37 cellular contexts compared by ENCODE assay signal in the genomic region with DNA sequence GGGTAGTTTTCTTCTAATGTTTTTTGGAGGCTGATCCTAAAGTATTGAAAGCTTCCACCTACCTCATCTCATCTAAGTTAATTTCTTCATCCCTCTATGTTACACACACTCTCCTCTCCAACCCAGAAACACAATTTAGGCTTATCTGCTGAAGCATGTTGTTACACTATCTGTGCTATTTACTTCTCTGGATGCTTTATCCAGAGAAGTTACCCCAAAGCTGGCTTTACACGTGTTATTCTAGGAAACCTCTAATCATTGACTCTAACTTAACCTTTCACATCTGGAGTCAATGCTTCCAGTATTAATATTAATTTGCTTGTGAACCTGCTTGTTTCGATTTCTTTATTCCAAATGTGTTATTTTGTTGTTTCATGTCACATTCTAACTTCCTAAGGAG.
A peak's percentile ranks its signal among the peaks of the same experiment; 100 is the strongest.
DNase-seq lines count a peak whose midpoint lies in the region; ATAC-seq, FAIRE-seq and TF ChIP-seq lines count a peak whose summit lies in the region.
"Had no signal": no experiment of that assay in that cellular context is flagged by ENCODE, and none has a peak within 500 bp of the region (broad histone marks: within the 10 kb centered on the region; RNA-seq: fewer than 3 reads in every experiment).

No MANE protein-coding gene starts in this region.

- H2AFZ ChIP-seq in GM23338 (peak overlapping the region; percentile 65; the same call in 1 of the 2 replicates), Karpas-422 (ENCODE audit: low read length) (no peak overlapping the region), K562 (ENCODE audit: low read depth, low read length) (peak overlapping the region; percentile 64)

- no peak overlapping the region for H3K9ac ChIP-seq in Karpas-422 (ENCODE audit: low read length)
- no peak overlapping the region for H3K9ac ChIP-seq in K562 (ENCODE audit: insufficient read depth in 1 of 2, low read depth in 2 of 2, low read length in 2 of 2)
- H3K9ac ChIP-seq: BLaER1; BLaER1 treated with 17β-estradiol and CSF1 and Interleukin-3, amounts not matched to agents 10 nM and 100 nM had no signal

- H3K9me3 ChIP-seq in Karpas-422 (ENCODE audit: low read length) = no peaks in the 10 kb centered on the region
- peaks cover 12% of the 10 kb centered on the region for H3K9me3 ChIP-seq in K562 (replicated peaks; ENCODE audit: control insufficient read depth, insufficient read depth, low read depth, low read length)
- H3K9me3 ChIP-seq: A549, BE2C, BLaER1, Caco-2 had no signal

- no peak for ATAC-seq in GM23338
- ATAC-seq in K562 = peak; percentile 69
- ATAC-seq in GM21737 (IDR thresholded peaks at IDR 0.05; ENCODE audit: unreplicated experiment) = no peak
- no peak for ATAC-seq in HG03521 (IDR thresholded peaks at IDR 0.05; ENCODE audit: unreplicated experiment)
- ATAC-seq: A549; CD8-positive, alpha-beta T cell had no signal

- H3K4me3 Mint-ChIP-seq in GM23338 = no peak overlapping the region
- H3K4me3 Mint-ChIP-seq: B cell; CD14-positive monocyte; CD4-positive, alpha-beta memory T cell; CD4-positive, alpha-beta T cell; CD4-positive, CD25-positive, alpha-beta regulatory T cell; CD8-positive, alpha-beta memory T cell; CD8-positive, alpha-beta T cell had no signal

- H3K36me3 Mint-ChIP-seq in GM23338 (ENCODE audit: low read depth) = no peaks in the 10 kb centered on the region
- H3K36me3 Mint-ChIP-seq: CD14-positive monocyte; CD4-positive, alpha-beta memory T cell; CD4-positive, CD25-positive, alpha-beta regulatory T cell; CD8-positive, alpha-beta memory T cell; CD8-positive, alpha-beta T cell had no signal

- H3K27ac ChIP-seq in GM23338 (ENCODE audit: low read depth) (no peak overlapping the region), Karpas-422 (ENCODE audit: low read length) (no peak overlapping the region), K562 (ENCODE audit: extremely low read depth, low read depth, low read length) (peak overlapping the region; percentile 3; the same call in 1 of the 3 replicates)
- H3K27ac ChIP-seq: 22Rv1; A549; BLaER1; BLaER1 treated with 17β-estradiol and CSF1 and Interleukin-3, amounts not matched to agents 10 nM and 100 nM; C4-2B had no signal

- no peak overlapping the region for H3K27ac Mint-ChIP-seq in GM23338
- H3K27ac Mint-ChIP-seq: B cell; CD14-positive monocyte; CD4-positive, alpha-beta memory T cell; CD4-positive, alpha-beta T cell; CD4-positive, CD25-positive, alpha-beta regulatory T cell; CD8-positive, alpha-beta memory T cell; CD8-positive, alpha-beta T cell had no signal

- TF ChIP-seq EP300 in K562 (IDR thresholded peaks at IDR 0.05; ENCODE audit: low read length) = peak; percentile 44; the same call in 1 of the 2 replicates

- FAIRE-seq in K562 (lab: Jason Lieb, UNC) = no peak
- FAIRE-seq: A204.1, A549, D721Med had no signal

- H3K4me1 ChIP-seq in GM23338 (ENCODE audit: insufficient read depth) = no peaks in the 10 kb centered on the region
- H3K4me1 ChIP-seq in Karpas-422 (ENCODE audit: low read length) = 0 out of 2 replicates have a peak, but pooled peaks cover 3% of the 10 kb centered on the region
- peaks cover 4 to 18% of the 10 kb centered on the region in 2 experiments; a peak in 3 of 5 replicates for H3K4me1 ChIP-seq in K562 (replicated peaks in 1 of 2; ENCODE audit: control insufficient read depth in 2 of 2, insufficient read depth in 2 of 2, low read length in 2 of 2)
- H3K4me1 ChIP-seq: A549, BE2C, BLaER1, Caco-2 had no signal

- H3K9me2 ChIP-seq in GM23338 (ENCODE audit: insufficient read depth) (no peaks in the 10 kb centered on the region), Karpas-422 (replicated peaks; ENCODE audit: insufficient read depth, low read length) (no peaks in the 10 kb centered on the region)

- H3K79me2 ChIP-seq in GM23338 (replicated peaks; ENCODE audit: insufficient read depth) = no peaks in the 10 kb centered on the region
- H3K79me2 ChIP-seq in Karpas-422 (ENCODE audit: low read length) = no peaks in the 10 kb centered on the region
- no peaks in the 10 kb centered on the region for H3K79me2 ChIP-seq in K562 (ENCODE audit: control insufficient read depth, insufficient read depth, low read length)

- no peaks in the 10 kb centered on the region for H3K36me3 ChIP-seq in GM23338 (ENCODE audit: insufficient read depth)
- no peaks in the 10 kb centered on the region for H3K36me3 ChIP-seq in Karpas-422 (ENCODE audit: insufficient read depth, low read length)
- 0 out of 3 replicates have a peak, but pooled peaks cover 2% of the 10 kb centered on the region for H3K36me3 ChIP-seq in K562 (ENCODE audit: control insufficient read depth, insufficient read depth, low read length)
- H3K36me3 ChIP-seq: BE2C; BLaER1; BLaER1 treated with 17β-estradiol and CSF1 and Interleukin-3, amounts not matched to agents 10 nM and 100 nM had no signal

- H3K9me1 ChIP-seq in K562 (ENCODE audit: control insufficient read depth, insufficient read depth, low read length) = no peaks in the 10 kb centered on the region

- H3K4me1 Mint-ChIP-seq in GM23338 = peaks cover 3% of the 10 kb centered on the region; the same call in 1 of the 3 replicates
- H3K4me1 Mint-ChIP-seq: B cell; CD14-positive monocyte; CD4-positive, alpha-beta memory T cell; CD4-positive, CD25-positive, alpha-beta regulatory T cell; CD8-positive, alpha-beta memory T cell had no signal

- BruUV-seq in K562 (replicated peaks; lab: Mats Ljungman, UMichigan) = no TSS peak

- no peaks in the 10 kb centered on the region for H3K27me3 ChIP-seq in GM23338 (ENCODE audit: insufficient read depth)
- H3K27me3 ChIP-seq in Karpas-422 (ENCODE audit: low read length) = no peaks in the 10 kb centered on the region
- no peaks in the 10 kb centered on the region for H3K27me3 ChIP-seq in K562 (ENCODE audit: control insufficient read depth in 2 of 2, insufficient read depth in 2 of 2, low read length in 2 of 2)
- H3K27me3 ChIP-seq: BE2C; BLaER1; BLaER1 treated with 17β-estradiol and CSF1 and Interleukin-3, amounts not matched to agents 10 nM and 100 nM had no signal

- H3K4me2 ChIP-seq in GM23338 (no peak overlapping the region), Karpas-422 (ENCODE audit: low read depth, low read length, poor library complexity, severe bottlenecking) (no peak overlapping the region), K562 (ENCODE audit: insufficient read depth, low read length) (peak overlapping the region; percentile 27; the same call in 1 of the 2 replicates)
- H3K4me2 ChIP-seq: A549; BLaER1; BLaER1 treated with 17β-estradiol and CSF1 and Interleukin-3, amounts not matched to agents 10 nM and 100 nM had no signal

- H3F3A ChIP-seq in GM23338 (replicated peaks; ENCODE audit: low read depth) = no peaks in the 10 kb centered on the region

- WGBS in K562 (ENCODE audit: insufficient coverage, low coverage, missing lambda C conversion rate) = 20% methylated on average over 2 of the region's 2 CpGs

- no peak for TF ChIP-seq RAD21 in K562 (CRISPR knock-in tag; conservative IDR thresholded peaks at IDR 0.05 in 1 of 2, IDR thresholded peaks at IDR 0.05 in 1 of 2)

- no peaks in the 10 kb centered on the region for H4K20me1 ChIP-seq in GM23338 (replicated peaks; ENCODE audit: insufficient read depth)
- no peaks in the 10 kb centered on the region for H4K20me1 ChIP-seq in Karpas-422 (ENCODE audit: insufficient read depth, low read depth, low read length)
- no peaks in the 10 kb centered on the region for H4K20me1 ChIP-seq in K562 (replicated peaks; ENCODE audit: control insufficient read depth, insufficient read depth, low read length)
- H4K20me1 ChIP-seq: BLaER1; BLaER1 treated with 17β-estradiol and CSF1 and Interleukin-3, amounts not matched to agents 10 nM and 100 nM had no signal

- peaks cover 1% of the 10 kb centered on the region for H3K27me3 Mint-ChIP-seq in GM23338 (ENCODE audit: insufficient read depth, low read depth, poor library complexity)
- H3K27me3 Mint-ChIP-seq: B cell; CD4-positive, CD25-positive, alpha-beta regulatory T cell had no signal

- intact Hi-C loops in K562 (cut with micrococcal nuclease) = no loop called here

- CTCF ChIA-PET in K562 (lab: Yijun Ruan, JAX; ENCODE audit: low intra/inter-chr PET ratio) = no interaction called here

- H3K4me3 ChIP-seq in GM23338 (no peak overlapping the region), Karpas-422 (ENCODE audit: low read length) (no peak overlapping the region), K562 (no peak overlapping the region)
- H3K4me3 ChIP-seq: A549; BLaER1; BLaER1 treated with 17β-estradiol and CSF1 and Interleukin-3, amounts not matched to agents 10 nM and 100 nM had no signal

- DNase-seq in GM23338 (ENCODE audit: low spot score) (no peak), Karpas-422 (peak; percentile 7), OCI-M1 (lab: John Stamatoyannopoulos, UW) (peak; percentile 23), K562 (ENCODE audit: extremely low read depth in 1 of 4, low spot score in 3 of 4) (peak in 2 of 4 experiments; percentile 40 to 42), AG08395 (ENCODE audit: low spot score) (no peak)
- no peak for DNase-seq in activated CD8-positive, alpha-beta memory T cell treated with anti-CD3 and anti-CD28 coated beads, Interleukin-2, amount 50 U/mL, for 48 hours
- DNase-seq: 8988T; ACHN; AML-193; BE2C; C1 segment of cervical spinal cord; Caco-2; Calu3; CD4-positive, alpha-beta memory T cell; CD4-positive, alpha-beta T cell; CD4-positive, CD25-positive, alpha-beta regulatory T cell; CD8-positive, alpha-beta memory T cell; CD8-positive, alpha-beta T cell; COR-L47; DMS 273 treated with DMSO at 0.1 percent for 48 hours; DMS153; DMS53; DMS79; DMS79 treated with DMSO at 0.1 percent for 48 hours; DND-41; EL had no signal

- no peaks in the 10 kb centered on the region; the same call in 2 of the 3 replicates for H3K9me3 Mint-ChIP-seq in GM23338
- H3K9me3 Mint-ChIP-seq: CD4-positive, alpha-beta T cell; CD8-positive, alpha-beta memory T cell; CD8-positive, alpha-beta T cell had no signal

- no peak for TF ChIP-seq POLR2A in K562 (conservative IDR thresholded peaks at IDR 0.05)

- in situ Hi-C loops in K562 (cut with MboI) = no loop called here

- no peak for TF ChIP-seq CTCF in GM23338 (conservative IDR thresholded peaks at IDR 0.05; ENCODE audit: low read depth in 2 of 2)
- no peak for TF ChIP-seq CTCF in K562 (IDR thresholded peaks at IDR 0.05 in 2 of 3, conservative IDR thresholded peaks at IDR 0.05 in 1 of 3; ENCODE audit: insufficient read depth in 2 of 3, low read depth in 1 of 3, low read length in 3 of 3)

- POLR2A ChIA-PET in K562 (lab: Yijun Ruan, JAX) = interaction anchor here (1.0 kb wide), 1 partner anchor 12 kb away, joined by 3 read pairs; no protein-coding TSS in a partner anchor

TF ChIP-seq in GM23338, 12 proteins besides CTCF, POLR2A, EP300 and RAD21 (continues in another document):
- no peak for TF ChIP-seq ZNF114 (CRISPR knock-in tag; IDR thresholded peaks at IDR 0.05)
- no peak for TF ChIP-seq CREB1 (CRISPR knock-in tag; IDR thresholded peaks at IDR 0.05; ENCODE audit: low read depth)

TF ChIP-seq in K562, 482 proteins besides CTCF, POLR2A, EP300 and RAD21 (continues in another document):
- TF ChIP-seq TAL1 (IDR thresholded peaks at IDR 0.05) = peak; percentile 55
- TF ChIP-seq ZNF780A (CRISPR knock-in tag; IDR thresholded peaks at IDR 0.05) = no peak
- peak; percentile 66 for TF ChIP-seq TCF3 (CRISPR knock-in tag; IDR thresholded peaks at IDR 0.05)

Comparison
In these comparisons a context has a peak if more than half of its experiments do, and no peak if none do; other contexts are left out.
1. DNase-seq: peak in Karpas-422 (single experiment) and OCI-M1 (single experiment); none in GM23338 (single experiment), activated CD8-positive, alpha-beta memory T cell treated with anti-CD3 and anti-CD28 coated beads, Interleukin-2, amount 50 U/mL, for 48 hours (single experiment) and AG08395 (single experiment).